Comparison of ENCODE assay signal across 13 cellular contexts in the genomic region with DNA sequence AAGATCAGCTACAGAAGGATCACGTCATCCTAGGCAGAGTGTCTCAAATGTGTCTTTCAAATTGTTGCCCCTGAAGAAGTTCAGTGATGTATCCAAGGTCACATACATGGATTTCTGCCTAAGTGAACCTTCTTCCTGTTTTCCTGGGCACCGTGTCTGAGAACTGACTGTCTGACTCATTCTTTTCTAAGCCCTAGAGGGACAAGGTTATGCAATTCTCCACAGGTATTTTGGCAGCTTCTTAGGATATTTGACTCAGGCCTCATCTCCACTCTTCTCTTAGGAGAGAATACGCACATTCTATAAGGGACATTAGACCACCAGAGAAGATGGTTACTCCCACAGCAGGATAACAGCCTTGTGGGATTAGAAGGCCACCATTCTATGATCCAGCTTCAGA.
DNase-seq lines count a peak whose midpoint lies in the region; FAIRE-seq and TF ChIP-seq lines count a peak whose summit lies in the region.
"Had no signal": no experiment of that assay in that cellular context is flagged by ENCODE, and none has a peak within 500 bp of the region (broad histone marks: within the 10 kb centered on the region; RNA-seq: fewer than 3 reads in every experiment).

No MANE protein-coding gene starts in this region.

- DNase-seq in EH (ENCODE audit: low read depth) (peak; percentile 95), RCC 7860 (ENCODE audit: low spot score) (peak; percentile 93), endothelial cell of umbilical vein (ENCODE audit: low read depth, low spot score) (peak; percentile 53), myocyte (ENCODE audit: low read depth) (peak; percentile 37), NCI-H2107 treated with DMSO at 0.1 percent for 48 hours (lab: John Stamatoyannopoulos, UW; ENCODE audit: unreplicated experiment) (no peak), middle frontal gyrus (ENCODE audit: extremely low spot score, low spot score) (no peak), endodermal cell (no peak)
- DNase-seq in activated CD8-positive, alpha-beta memory T cell treated with anti-CD3 and anti-CD28 coated beads, Interleukin-2, amount 50 U/mL, for 48 hours = no peak
- DNase-seq: CD8-positive, alpha-beta T cell; esophagus squamous epithelium; NCI-H1436; NK-92 treated with Interleukin-12 subunit alpha and Interleukin-12 subunit beta, amount 100 ng/mL, for 24 hours had no signal

- no peak overlapping the region for H2AFZ ChIP-seq in endothelial cell of umbilical vein (ENCODE audit: low read depth, low read length)

- 85 to 91% methylated on average over 3 of the region's 3 CpGs for WGBS in endodermal cell (ENCODE audit: insufficient coverage in 1 of 2, insufficient read length in 1 of 2), 2 experiments

- no peak overlapping the region for H3K4me3 Mint-ChIP-seq in endodermal cell
- H3K4me3 Mint-ChIP-seq: CD8-positive, alpha-beta T cell had no signal

- intact Hi-C loops in endothelial cell of umbilical vein (cut with micrococcal nuclease) = no loop called here

- peaks cover 3% of the 10 kb centered on the region for H3K27me3 Mint-ChIP-seq in endodermal cell (ENCODE audit: insufficient read depth)

- H3K27me3 ChIP-seq in endothelial cell of umbilical vein (ENCODE audit: control insufficient read depth in 2 of 2, insufficient read depth in 2 of 2, low read length in 2 of 2) (no peaks in the 10 kb centered on the region), endodermal cell (ENCODE audit: control insufficient read depth, insufficient read depth, low read length, poor library complexity, severe bottlenecking) (no peaks in the 10 kb centered on the region)
- H3K27me3 ChIP-seq: esophagus squamous epithelium had no signal

- CTCF ChIA-PET in endothelial cell of umbilical vein (lab: Charles Lee) = interaction anchor here (1.1 to 2.0 kb wide), 5 partner anchors 8 to 59 kb away, joined by 3 to 7 read pairs (median 6); no protein-coding TSS in a partner anchor

- no TSS peak for BruUV-seq in endothelial cell of umbilical vein (replicated peaks; lab: Mats Ljungman, UMichigan)

- H3K4me1 Mint-ChIP-seq in endodermal cell = no peaks in the 10 kb centered on the region

- no peak overlapping the region for H3K27ac Mint-ChIP-seq in endodermal cell
- H3K27ac Mint-ChIP-seq: CD8-positive, alpha-beta T cell had no signal

- H4K20me1 ChIP-seq in endothelial cell of umbilical vein (replicated peaks; ENCODE audit: control insufficient read depth, extremely low read depth, insufficient read depth, low read length) = no peaks in the 10 kb centered on the region

- TF ChIP-seq CTCF in endothelial cell of umbilical vein (IDR thresholded peaks at IDR 0.05; ENCODE audit: extremely low read depth in 1 of 2, insufficient read depth in 1 of 2, low read depth in 1 of 2, low read length in 2 of 2) (no peak), endodermal cell (conservative IDR thresholded peaks at IDR 0.05) (no peak)

- POLR2A ChIA-PET in endothelial cell of umbilical vein (lab: Charles Lee) = interaction anchor here (1.5 kb wide), 1 partner anchor 392 kb away, joined by 3 read pairs; a partner anchor contains a TSS

- H3K4me3 ChIP-seq in endothelial cell of umbilical vein (replicated peaks in 1 of 3; ENCODE audit: insufficient read depth in 1 of 3, low read depth in 1 of 3, low read length in 3 of 3) = no peak overlapping the region
- no peak overlapping the region for H3K4me3 ChIP-seq in endodermal cell (ENCODE audit: low read length)
- H3K4me3 ChIP-seq: esophagus squamous epithelium, thoracic aorta had no signal

- H3K4me1 ChIP-seq in endothelial cell of umbilical vein (ENCODE audit: control insufficient read depth, extremely low read depth, insufficient read depth, low read length) = peaks cover 12% of the 10 kb centered on the region
- H3K4me1 ChIP-seq in endodermal cell (ENCODE audit: control insufficient read depth, insufficient read depth, low read length) = no peaks in the 10 kb centered on the region

- H3K9me3 Mint-ChIP-seq in endodermal cell = no peaks in the 10 kb centered on the region
- H3K9me3 Mint-ChIP-seq: CD8-positive, alpha-beta T cell had no signal

- no peak for TF ChIP-seq POLR2A in endothelial cell of umbilical vein (IDR thresholded peaks at IDR 0.05; ENCODE audit: low read depth, low read length)

- H3K9me3 ChIP-seq in endothelial cell of umbilical vein (replicated peaks; ENCODE audit: control insufficient read depth, insufficient read depth, low read length) (no peaks in the 10 kb centered on the region), endodermal cell (ENCODE audit: control insufficient read depth, low read length) (no peaks in the 10 kb centered on the region)
- H3K9me3 ChIP-seq: esophagus squamous epithelium, thoracic aorta had no signal

- dilution Hi-C loops in endothelial cell of umbilical vein (cut with MboI; ENCODE audit: extremely low pct_ligation_motif_present, low sequenced_read_pairs) = loop anchor here (25.0 kb wide), 1 partner anchor 173 kb away; no protein-coding TSS in a partner anchor

- H3K27ac ChIP-seq in endothelial cell of umbilical vein (ENCODE audit: insufficient read depth, low read depth, low read length) = no peak overlapping the region
- no peak overlapping the region for H3K27ac ChIP-seq in endodermal cell (ENCODE audit: low read depth, low read length)
- H3K27ac ChIP-seq: thoracic aorta had no signal

- FAIRE-seq in RCC 7860 (lab: Jason Lieb, UNC) (peak; percentile 87), endothelial cell of umbilical vein (lab: Jason Lieb, UNC) (peak; percentile 67)

- H3K9me1 ChIP-seq in endothelial cell of umbilical vein (replicated peaks; ENCODE audit: control insufficient read depth, extremely low read depth, insufficient read depth, low read length) = no peaks in the 10 kb centered on the region

- H3K36me3 Mint-ChIP-seq in endodermal cell (ENCODE audit: low read depth) = no peaks in the 10 kb centered on the region
- H3K36me3 Mint-ChIP-seq: CD8-positive, alpha-beta T cell had no signal

- no peaks in the 10 kb centered on the region for H3K79me2 ChIP-seq in endothelial cell of umbilical vein (ENCODE audit: control insufficient read depth, insufficient read depth, low read length)

- H3K9ac ChIP-seq in endothelial cell of umbilical vein (replicated peaks; ENCODE audit: extremely low read depth, insufficient read depth, low read length) (no peak overlapping the region), endodermal cell (ENCODE audit: extremely low read depth, low read length, poor library complexity, severe bottlenecking) (no peak overlapping the region)

- no peaks in the 10 kb centered on the region for H3K36me3 ChIP-seq in endothelial cell of umbilical vein (ENCODE audit: control insufficient read depth in 2 of 2, extremely low read depth in 1 of 2, insufficient read depth in 2 of 2, low read length in 2 of 2)
- no peaks in the 10 kb centered on the region for H3K36me3 ChIP-seq in endodermal cell (ENCODE audit: control insufficient read depth, insufficient read depth, low read length)
- H3K36me3 ChIP-seq: esophagus squamous epithelium, thoracic aorta had no signal

- no peak overlapping the region for H3K4me2 ChIP-seq in endothelial cell of umbilical vein (ENCODE audit: insufficient read depth, low read length)

TF ChIP-seq in endothelial cell of umbilical vein, 7 proteins besides CTCF, POLR2A, EP300 and RAD21:
- no peak for TF ChIP-seq POLR2AphosphoS5 (IDR thresholded peaks at IDR 0.05; ENCODE audit: insufficient read depth, low read depth, low read length)
- TF ChIP-seq FOS (IDR thresholded peaks at IDR 0.05; ENCODE audit: borderline replicate concordance, insufficient read depth, low read length) = peak; percentile 62
- TF ChIP-seq JUN (IDR thresholded peaks at IDR 0.05; ENCODE audit: borderline replicate concordance, insufficient read depth, insufficient read length, low read depth) = no peak

Comparison
In these comparisons a context has a peak if more than half of its experiments do, and no peak if none do; other contexts are left out.
1. DNase-seq: peak in EH (single experiment), RCC 7860 (single experiment), endothelial cell of umbilical vein (single experiment) and myocyte (single experiment); none in NCI-H2107 treated with DMSO at 0.1 percent for 48 hours (single experiment), middle frontal gyrus (single experiment), endodermal cell (single experiment) and activated CD8-positive, alpha-beta memory T cell treated with anti-CD3 and anti-CD28 coated beads, Interleukin-2, amount 50 U/mL, for 48 hours (single experiment).